ENCODE assay signal across 8 cellular contexts in genomic region chr2:196176142-196176738, GRCh38. TPM values are rescaled to one million over a fixed set of nuclear protein-coding genes. Genes with fewer than 3 reads are reported as not detected.
DNase-seq lines count a peak whose midpoint lies in the region; ATAC-seq and TF ChIP-seq lines count a peak whose summit lies in the region.

No MANE protein-coding gene starts in this region.

- no TSS peak for BruUV-seq in MCF 10A (replicated peaks; lab: Mats Ljungman, UMichigan)

- no peaks in the 10 kb centered on the region for H3K27me3 ChIP-seq in right cardiac atrium (ENCODE audit: control insufficient read depth, insufficient read depth)
- H3K27me3 ChIP-seq in hepatocyte: no peaks in the 10 kb centered on the region

- H3K9me3 Mint-ChIP-seq in MCF 10A (ENCODE audit: unreplicated experiment): no peaks in the 10 kb centered on the region

- no peaks in the 10 kb centered on the region for H4K20me1 ChIP-seq in hepatocyte (ENCODE audit: insufficient read depth, poor library complexity, severe bottlenecking)

- H3K4me3 Mint-ChIP-seq in MCF 10A (ENCODE audit: unreplicated experiment): no peak overlapping the region

- no peaks in the 10 kb centered on the region for H3K79me2 ChIP-seq in hepatocyte

- H3K36me3 Mint-ChIP-seq in MCF 10A (ENCODE audit: insufficient read depth, unreplicated experiment): no peaks in the 10 kb centered on the region

- H3K4me1 ChIP-seq in right cardiac atrium (ENCODE audit: control insufficient read depth, insufficient read depth, low read length) (no peaks in the 10 kb centered on the region), hepatocyte (ENCODE audit: insufficient read depth) (no peaks in the 10 kb centered on the region)

- no peak overlapping the region for H3K27ac Mint-ChIP-seq in MCF 10A (ENCODE audit: low read depth, unreplicated experiment)

- ATAC-seq in right cardiac atrium (no peak), Right ventricle myocardium superior (ENCODE audit: poor library complexity) (no peak)

- H3K36me3 ChIP-seq in hepatocyte (replicated peaks; ENCODE audit: insufficient read depth, low read depth): no peaks in the 10 kb centered on the region

- H3K4me3 ChIP-seq in right cardiac atrium (ENCODE audit: low read length) (no peak overlapping the region), hepatocyte (no peak overlapping the region)

- H3K9me3 ChIP-seq in right cardiac atrium (ENCODE audit: control insufficient read depth, low read length) (no peaks in the 10 kb centered on the region), hepatocyte (ENCODE audit: low read depth) (no peaks in the 10 kb centered on the region)

- H3K4me2 ChIP-seq in hepatocyte: no peak overlapping the region

- POLR2A ChIA-PET in MCF 10A (lab: Yijun Ruan, JAX): no interaction called here

- no peaks in the 10 kb centered on the region for H3K27me3 Mint-ChIP-seq in MCF 10A (ENCODE audit: insufficient read depth, unreplicated experiment)

- no peak overlapping the region for H2AFZ ChIP-seq in hepatocyte

- DNase-seq in right cardiac atrium (peak in 2 of 3 donors; percentile 41 to 57), Right ventricle myocardium superior (no peak), KG1 (lab: John Stamatoyannopoulos, UW) (peak; percentile 55), hepatocyte (ENCODE audit: low spot score) (no peak), hypothalamus (lab: John Stamatoyannopoulos, UW) (no peak), MCF 10A (ENCODE audit: unreplicated experiment) (no peak)
- peak; percentile 74 for DNase-seq in activated T-helper 9 cell treated with anti-CD3 and anti-CD28 coated beads, Interleukin-2, amount 50 U/mL, for 16 hours (ENCODE audit: low read depth)
- peak; percentile 77 to 85 for DNase-seq in stimulated activated CD8-positive, alpha-beta memory T cell treated with anti-CD3 and anti-CD28 coated beads, Interleukin-15, amount 100 ng/mL, for 4 hours (ENCODE audit: low read depth in 2 of 2)

- H3K9me2 ChIP-seq in hepatocyte (replicated peaks; ENCODE audit: insufficient read depth): no peaks in the 10 kb centered on the region

- WGBS in right cardiac atrium: 82% methylated on average over 8 of the region's 8 CpGs
- WGBS in hepatocyte (ENCODE audit: low lambda C conversion rate, missing lambda C conversion rate): 95% methylated on average over 8 of the region's 8 CpGs

- CTCF ChIA-PET in MCF 10A (lab: Yijun Ruan, JAX): interaction anchor here (0.6 to 1.6 kb wide), 7 partner anchors 19 to 155 kb away, joined by 3 to 7 read pairs (median 3); no protein-coding TSS in a partner anchor

- H3K4me1 Mint-ChIP-seq in MCF 10A (ENCODE audit: insufficient read depth, unreplicated experiment): no peaks in the 10 kb centered on the region

- TF ChIP-seq CTCF in hepatocyte (IDR thresholded peaks at IDR 0.05; ENCODE audit: poor library complexity) (no peak), MCF 10A (IDR thresholded peaks at IDR 0.05; ENCODE audit: unreplicated experiment) (no peak)

- no peak overlapping the region for H3K27ac ChIP-seq in right cardiac atrium (ENCODE audit: low read length)
- no peak overlapping the region for H3K27ac ChIP-seq in hepatocyte

- intact Hi-C loops in right cardiac atrium (cut with DNase I): no loop called here
- intact Hi-C loops in Right ventricle myocardium superior (cut with DNase I): no loop called here
- intact Hi-C loops in MCF 10A (cut with micrococcal nuclease): no loop called here

RNA-seq across cellular contexts. Expression of gene STK17B, which starts 4.9 kb away (rescaled TPM):
- 1 to 10 TPM; 6.9 to 8.1 (median 7.2) TPM for total RNA-seq in right cardiac atrium
- polyA plus RNA-seq in right cardiac atrium: 3.7 TPM
- 6.1 TPM for total RNA-seq in Right ventricle myocardium superior
- 32.4 and 45.5 TPM in 2 replicates for total RNA-seq in hepatocyte
- polyA plus RNA-seq in hepatocyte: 6.4 and 7.2 TPM in 2 replicates
- 17.1 and 20.7 TPM in 2 replicates for total RNA-seq in MCF 10A (2022)

Comparison
In these comparisons a context has a peak if more than half of its experiments do, and no peak if none do; other contexts are left out.
1. DNase-seq: peak in right cardiac atrium (2 of 3), KG1 (single experiment), activated T-helper 9 cell treated with anti-CD3 and anti-CD28 coated beads, Interleukin-2, amount 50 U/mL, for 16 hours (single experiment) and stimulated activated CD8-positive, alpha-beta memory T cell treated with anti-CD3 and anti-CD28 coated beads, Interleukin-15, amount 100 ng/mL, for 4 hours (2 of 2); none in Right ventricle myocardium superior (single experiment), hepatocyte (single experiment), hypothalamus (0 of 51) and MCF 10A (single experiment).